ENCODE assay signal across 9 cellular contexts in the genomic region with DNA sequence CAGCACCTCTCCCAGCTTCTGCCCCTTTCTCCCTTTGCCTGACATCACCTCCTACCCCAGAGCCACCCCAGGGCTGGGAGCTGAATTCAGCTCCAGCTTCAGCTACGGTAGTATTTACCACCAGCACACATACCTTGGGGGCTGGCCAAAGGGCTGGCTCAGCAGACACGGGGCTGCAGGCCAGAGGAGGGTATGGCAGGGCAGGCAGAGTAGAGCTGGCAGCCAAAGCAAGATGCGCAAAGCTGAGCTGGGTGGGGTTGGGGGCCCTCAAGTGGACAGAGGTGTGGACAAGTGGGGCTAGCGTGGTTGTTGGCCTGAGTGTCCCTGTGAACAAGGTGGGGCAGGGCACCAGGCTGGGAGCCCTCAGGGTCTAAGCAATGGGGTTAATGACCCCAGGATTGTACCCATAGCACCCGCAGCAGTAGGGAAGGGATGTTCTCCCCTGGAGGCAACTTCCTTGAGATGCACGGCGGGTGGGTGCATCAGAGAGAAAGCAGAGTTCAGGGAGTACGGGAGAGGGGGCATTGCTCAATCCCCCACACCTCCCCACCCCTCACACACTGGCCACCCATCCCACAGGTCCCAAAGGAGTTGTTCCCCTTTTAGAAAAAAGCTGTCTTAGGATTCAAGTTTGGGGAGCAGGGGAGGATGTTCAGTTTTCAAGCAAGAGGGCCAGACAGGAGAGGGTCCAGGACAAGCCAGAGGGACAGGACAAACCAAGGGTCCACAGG. TPM values are rescaled to one million over a fixed set of nuclear protein-coding genes. Genes with fewer than 3 reads are reported as not detected.
DNase-seq lines count a peak whose midpoint lies in the region; ATAC-seq and TF ChIP-seq lines count a peak whose summit lies in the region.
"Had no signal": no experiment of that assay in that cellular context is flagged by ENCODE, and none has a peak within 500 bp of the region (broad histone marks: within the 10 kb centered on the region; RNA-seq: fewer than 3 reads in every experiment).

No MANE protein-coding gene starts in this region.

- peaks cover 73% of the 10 kb centered on the region for H3K4me1 ChIP-seq in muscle layer of colon (ENCODE audit: insufficient read depth, low read length)
- H3K4me1 ChIP-seq in vagina, result peaks cover 100% of the 10 kb centered on the region

- H3K27me3 ChIP-seq in muscle layer of colon (ENCODE audit: control insufficient read depth in 1 of 2, insufficient read depth in 2 of 2, low read length in 2 of 2), result no peaks in the 10 kb centered on the region
- no peaks in the 10 kb centered on the region for H3K27me3 ChIP-seq in vagina

- intact Hi-C loops in vagina (cut with DNase I), result no loop called here

- peaks cover 31% of the 10 kb centered on the region for H3K36me3 Mint-ChIP-seq in activated naive CD4-positive, alpha-beta T cell treated with anti-CD3 and anti-CD28 coated beads, Interleukin-2, amount 50 U/mL, for 24 hours

- no peak for ATAC-seq in HG02973 (IDR thresholded peaks at IDR 0.05; ENCODE audit: unreplicated experiment)

- H3K9me3 ChIP-seq in muscle layer of colon (ENCODE audit: low read length), result no peaks in the 10 kb centered on the region
- no peaks in the 10 kb centered on the region for H3K9me3 ChIP-seq in vagina

- peak overlapping the region; percentile 86 for H3K4me3 Mint-ChIP-seq in activated naive CD4-positive, alpha-beta T cell treated with anti-CD3 and anti-CD28 coated beads, Interleukin-2, amount 50 U/mL, for 24 hours

- H3K27ac ChIP-seq in muscle layer of colon (ENCODE audit: low read depth, low read length) (peak overlapping the region; percentile 69), vagina (peak overlapping the region; percentile 99)

- H3K9me3 Mint-ChIP-seq in activated naive CD4-positive, alpha-beta T cell treated with anti-CD3 and anti-CD28 coated beads, Interleukin-2, amount 50 U/mL, for 24 hours, result no peaks in the 10 kb centered on the region

- H3K27ac Mint-ChIP-seq in activated naive CD4-positive, alpha-beta T cell treated with anti-CD3 and anti-CD28 coated beads, Interleukin-2, amount 50 U/mL, for 24 hours, result peak overlapping the region; percentile 89

- TF ChIP-seq POLR2A in vagina (IDR thresholded peaks at IDR 0.05), result no peak

- peaks cover 93% of the 10 kb centered on the region for H3K4me1 Mint-ChIP-seq in activated naive CD4-positive, alpha-beta T cell treated with anti-CD3 and anti-CD28 coated beads, Interleukin-2, amount 50 U/mL, for 24 hours

- peaks cover 18% of the 10 kb centered on the region for H3K36me3 ChIP-seq in muscle layer of colon (ENCODE audit: insufficient read depth, low read length)
- H3K36me3 ChIP-seq in vagina, result peaks cover 0 to 15% of the 10 kb centered on the region in 2 donors

- H3K27me3 Mint-ChIP-seq in activated naive CD4-positive, alpha-beta T cell treated with anti-CD3 and anti-CD28 coated beads, Interleukin-2, amount 50 U/mL, for 24 hours, result no peaks in the 10 kb centered on the region

- no peak for DNase-seq in activated naive CD4-positive, alpha-beta T cell treated with Interleukin-2 at 50 U/mL for 16 hours
- DNase-seq in choroid plexus epithelial cell (ENCODE audit: low read depth) (peak; percentile 32), vagina (ENCODE audit: extremely low spot score in 2 of 2) (no peak), NOMO-1 treated with DMSO at 0.1 percent for 48 hours (lab: John Stamatoyannopoulos, UW; ENCODE audit: unreplicated experiment) (no peak), NCI-H1092 treated with DMSO at 0.1 percent for 48 hours (lab: John Stamatoyannopoulos, UW) (no peak)
- DNase-seq: COR-L47 had no signal

- H3K9ac ChIP-seq in muscle layer of colon (ENCODE audit: low read length), result no peak overlapping the region

- no peak for TF ChIP-seq CTCF in choroid plexus epithelial cell (conservative IDR thresholded peaks at IDR 0.05; ENCODE audit: low read depth, low read length)
- no peak for TF ChIP-seq CTCF in vagina (IDR thresholded peaks at IDR 0.05)

- H3K4me3 ChIP-seq in choroid plexus epithelial cell (ENCODE audit: low read depth, low read length) (no peak overlapping the region), muscle layer of colon (ENCODE audit: low read depth in 1 of 2, low read length in 2 of 2) (no peak overlapping the region), vagina (peak overlapping the region in 1 of 2 donors; percentile 2)

RNA-seq across cellular contexts. Expression of gene VSIR, which starts 8.0 kb away (rescaled TPM):
- 96.5 TPM for total RNA-seq in vagina

RNA-seq across cellular contexts. Expression of gene C10orf105, which starts 45.8 kb away (rescaled TPM):
- 0.49 TPM for total RNA-seq in vagina
